ENCODE assay signal across 14 cellular contexts in the genomic region with DNA sequence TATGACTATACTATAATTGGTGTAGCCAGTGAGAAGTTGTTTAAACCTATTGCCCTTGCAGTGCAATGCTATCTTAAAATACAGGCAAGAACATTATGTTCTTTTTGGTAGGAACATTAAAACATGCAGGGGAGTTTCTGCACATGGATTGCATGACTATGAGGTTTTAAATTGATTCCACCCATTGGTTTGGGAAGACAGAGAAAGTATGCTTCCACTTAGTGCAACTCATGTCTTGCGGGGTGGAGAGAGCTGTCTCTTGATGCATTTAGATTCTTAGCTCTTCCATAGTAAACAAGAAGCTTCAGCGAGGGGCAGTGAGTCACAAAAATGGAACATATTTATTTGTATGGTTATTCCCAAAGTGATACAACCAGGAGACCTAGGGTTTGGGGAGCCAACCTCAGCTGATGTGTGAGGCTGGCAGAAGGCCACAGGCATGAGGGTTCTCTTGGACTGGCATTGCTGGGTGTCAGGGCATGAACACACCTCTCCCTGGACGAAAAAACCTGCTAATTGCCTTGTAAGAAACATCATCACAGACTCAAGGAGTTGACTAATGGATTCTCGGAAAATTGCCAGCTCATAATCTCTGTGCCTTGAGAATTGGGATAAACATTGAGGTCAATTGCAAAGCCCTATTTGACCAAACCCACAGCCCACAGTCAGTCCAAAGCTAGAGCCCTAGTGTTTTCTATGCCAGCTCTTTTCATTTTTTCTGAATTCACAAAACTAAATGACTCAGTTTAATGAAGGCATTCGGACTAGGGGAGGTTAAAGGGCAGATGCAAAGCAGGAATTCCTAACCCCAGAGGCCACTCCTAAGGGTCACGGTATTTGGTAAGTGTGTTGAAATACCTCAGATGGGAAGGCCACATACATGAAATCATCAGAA. TPM values are rescaled to one million over a fixed set of nuclear protein-coding genes. Genes with fewer than 3 reads are reported as not detected.
A peak's percentile ranks its signal among the peaks of the same experiment; 100 is the strongest.
DNase-seq lines count a peak whose midpoint lies in the region; FAIRE-seq and TF ChIP-seq lines count a peak whose summit lies in the region.
"Had no signal": no experiment of that assay in that cellular context is flagged by ENCODE, and none has a peak within 500 bp of the region (broad histone marks: within the 10 kb centered on the region; RNA-seq: fewer than 3 reads in every experiment).

No MANE protein-coding gene starts in this region.

- no peaks in the 10 kb centered on the region for H3K27me3 Mint-ChIP-seq in astrocyte (ENCODE audit: low read depth, unreplicated experiment)

- H3K4me1 ChIP-seq in astrocyte (ENCODE audit: insufficient read depth, low read length), result peaks cover 12% of the 10 kb centered on the region
- H3K4me1 ChIP-seq in keratinocyte (ENCODE audit: control insufficient read depth, extremely low read depth, insufficient read depth, low read length), result peaks cover 23% of the 10 kb centered on the region

- peak overlapping the region; percentile 63 for H3K27ac Mint-ChIP-seq in astrocyte (ENCODE audit: unreplicated experiment)

- peaks cover 35% of the 10 kb centered on the region for H3K4me1 Mint-ChIP-seq in astrocyte (ENCODE audit: low read depth, unreplicated experiment)

- H3K9me3 ChIP-seq in astrocyte (ENCODE audit: insufficient read depth, low read depth, low read length) (no peaks in the 10 kb centered on the region), keratinocyte (ENCODE audit: control insufficient read depth, low read depth, low read length) (no peaks in the 10 kb centered on the region)

- H3K4me2 ChIP-seq in astrocyte (ENCODE audit: low read length) (no peak overlapping the region), keratinocyte (ENCODE audit: control insufficient read depth, extremely low read depth, insufficient read depth, low read depth, low read length) (peak overlapping the region; percentile 50)

- no peaks in the 10 kb centered on the region for H3K9me1 ChIP-seq in keratinocyte (ENCODE audit: control insufficient read depth, extremely low read depth, insufficient read depth, low read length)

- dilution Hi-C loops in keratinocyte (cut with MboI; ENCODE audit: extremely low pct_ligation_motif_present, low sequenced_read_pairs), result no loop called here

- H3K4me3 ChIP-seq in astrocyte (ENCODE audit: insufficient read depth, low read depth, low read length) (no peak overlapping the region), keratinocyte (ENCODE audit: control insufficient read depth in 2 of 3, extremely low read depth in 1 of 3, insufficient read depth in 2 of 3, low read depth in 1 of 3, low read length in 3 of 3) (peak overlapping the region in 1 of 3 experiments; percentile 7)
- H3K4me3 ChIP-seq: SK-N-MC had no signal

- H4K20me1 ChIP-seq in astrocyte (ENCODE audit: insufficient read depth, low read length), result no peaks in the 10 kb centered on the region
- no peaks in the 10 kb centered on the region for H4K20me1 ChIP-seq in keratinocyte (ENCODE audit: control insufficient read depth, extremely low read depth, insufficient read depth, low read length)

- H3K79me2 ChIP-seq in astrocyte (ENCODE audit: insufficient read depth, low read length), result no peaks in the 10 kb centered on the region
- no peaks in the 10 kb centered on the region for H3K79me2 ChIP-seq in keratinocyte (ENCODE audit: control insufficient read depth, insufficient read depth, low read length)

- no peak overlapping the region for H3K27ac ChIP-seq in astrocyte (ENCODE audit: low read depth, low read length)
- H3K27ac ChIP-seq in keratinocyte (ENCODE audit: control insufficient read depth, insufficient read depth, low read length), result peak overlapping the region; percentile 74
- H3K27ac ChIP-seq: HL-60, SK-N-MC had no signal

- H3K9ac ChIP-seq in astrocyte (ENCODE audit: low read length), result no peak overlapping the region
- peak overlapping the region; percentile 39 for H3K9ac ChIP-seq in keratinocyte (ENCODE audit: control insufficient read depth, extremely low read depth, insufficient read depth, low read length)

- DNase-seq in AG08396 (ENCODE audit: low spot score), result peak; percentile 70
- DNase-seq in HPDE6-E6E7 (ENCODE audit: extremely low spot score), result peak; percentile 21
- peak; percentile 79 for DNase-seq in astrocyte (ENCODE audit: low read depth)
- DNase-seq in keratinocyte (ENCODE audit: low read depth, low spot score), result no peak
- no peak for DNase-seq in SIG-M5 (lab: John Stamatoyannopoulos, UW)
- DNase-seq in inferior parietal cortex (ENCODE audit: extremely low spot score), result no peak
- no peak for DNase-seq in NOMO-1 (lab: John Stamatoyannopoulos, UW; ENCODE audit: unreplicated experiment in 2 of 2)
- DNase-seq in posterior cingulate gyrus, result no peak
- DNase-seq: left cardiac atrium, NCI-H2107 had no signal

- H3K27me3 ChIP-seq in astrocyte (ENCODE audit: insufficient read depth, low read length) (no peaks in the 10 kb centered on the region), keratinocyte (ENCODE audit: control insufficient read depth, extremely low read depth, insufficient read depth, low read length) (no peaks in the 10 kb centered on the region)

- H3K4me3 Mint-ChIP-seq in astrocyte (ENCODE audit: unreplicated experiment), result no peak overlapping the region

- H2AFZ ChIP-seq in astrocyte (ENCODE audit: low read depth, low read length) (no peak overlapping the region), keratinocyte (ENCODE audit: control insufficient read depth, low read length) (peak overlapping the region; percentile 21)

- H3K36me3 Mint-ChIP-seq in astrocyte (ENCODE audit: low read depth, unreplicated experiment), result no peaks in the 10 kb centered on the region

- peaks cover 3% of the 10 kb centered on the region for H3K9me3 Mint-ChIP-seq in astrocyte (ENCODE audit: unreplicated experiment)

- intact Hi-C loops in posterior cingulate gyrus (cut with DNase I), result no loop called here

- H3K36me3 ChIP-seq in astrocyte (ENCODE audit: insufficient read depth, low read length) (no peaks in the 10 kb centered on the region), keratinocyte (ENCODE audit: control insufficient read depth in 2 of 2, extremely low read depth in 1 of 2, insufficient read depth in 2 of 2, low read length in 2 of 2) (no peaks in the 10 kb centered on the region)

- FAIRE-seq in astrocyte (lab: Jason Lieb, UNC) (peak; percentile 13), keratinocyte (lab: Jason Lieb, UNC) (no peak)
- FAIRE-seq: D721Med, H1 had no signal

- no peak for TF ChIP-seq CTCF in astrocyte (IDR thresholded peaks at IDR 0.05; ENCODE audit: insufficient read depth, low read depth, low read length)
- no peak for TF ChIP-seq CTCF in keratinocyte (optimal IDR thresholded peaks at IDR 0.05 in 1 of 3, IDR thresholded peaks at IDR 0.05 in 1 of 3, conservative IDR thresholded peaks at IDR 0.05 in 1 of 3; ENCODE audit: extremely low read depth in 1 of 3, insufficient read depth in 2 of 3, low read length in 3 of 3)

RNA-seq across cellular contexts. Expression of a gene that starts 39.3 kb away (rescaled TPM):
- total RNA-seq in astrocyte, result 4.4 and 5.1 TPM in 2 replicates
- polyA plus RNA-seq in keratinocyte, result 1.1 to 1.7 TPM (median 1.4 TPM) in 3 replicates
- polyA plus RNA-seq in keratinocyte (2011; ENCODE audit: low read depth), result 0.50 TPM
- polyA plus RNA-seq in keratinocyte (2011; cell fraction: cytosol; rRNA removed), result 0.56 and 0.70 TPM in 2 replicates
- polyA plus RNA-seq in keratinocyte (2011; cell fraction: nucleus; rRNA removed), result 0.71 and 0.97 TPM in 2 replicates
- polyA plus RNA-seq in keratinocyte (2012; ENCODE audit: low replicate concordance), result 0.93 and 1.2 TPM in 2 replicates
- polyA minus RNA-seq in keratinocyte, result 0.36 to 1.1 TPM (median 0.53 TPM) in 3 replicates
- polyA minus RNA-seq in keratinocyte (2011; cell fraction: cytosol; rRNA and poly(A)+ RNA removed), result not detected
- 0.21 and 0.70 TPM in 2 replicates for polyA minus RNA-seq in keratinocyte (2011; cell fraction: nucleus; rRNA and poly(A)+ RNA removed)

Comparison
In these comparisons a context has a peak if more than half of its experiments do, and no peak if none do; other contexts are left out.
1. DNase-seq: peak in AG08396 (single experiment), HPDE6-E6E7 (single experiment) and astrocyte (single experiment); none in keratinocyte (single experiment), SIG-M5 (single experiment), inferior parietal cortex (single experiment), NOMO-1 (0 of 2) and posterior cingulate gyrus (0 of 10).